Comparison of ENCODE assay signal across 8 cellular contexts in genomic region chr3:57227930-57228733, GRCh38. TPM values are rescaled to one million over a fixed set of nuclear protein-coding genes. Genes with fewer than 3 reads are reported as not detected.
A peak's percentile ranks its signal among the peaks of the same experiment; 100 is the strongest.
DNase-seq lines count a peak whose midpoint lies in the region; ATAC-seq and TF ChIP-seq lines count a peak whose summit lies in the region.

No MANE protein-coding gene starts in this region.

- H3K36me3 ChIP-seq in thoracic aorta, result no peaks in the 10 kb centered on the region

- H3K9me3 Mint-ChIP-seq in nephron, result no peaks in the 10 kb centered on the region

- no peak for TF ChIP-seq CTCF in foreskin fibroblast (IDR thresholded peaks at IDR 0.05; ENCODE audit: low read depth, low read length)
- no peak for TF ChIP-seq CTCF in nephron (IDR thresholded peaks at IDR 0.05; ENCODE audit: unreplicated experiment in 3 of 3)
- no peak for TF ChIP-seq CTCF in thoracic aorta (IDR thresholded peaks at IDR 0.05)

- H3K27ac ChIP-seq in thoracic aorta, result peak overlapping the region; percentile 84 to 85

- peak overlapping the region; percentile 92 to 97 (median 96) for H3K4me3 Mint-ChIP-seq in nephron

- H3K27me3 ChIP-seq in thoracic aorta (replicated peaks; ENCODE audit: insufficient read depth), result no peaks in the 10 kb centered on the region

- H3K36me3 Mint-ChIP-seq in nephron (ENCODE audit: low read depth), result no peaks in the 10 kb centered on the region

- H3K9me3 ChIP-seq in thoracic aorta, result no peaks in the 10 kb centered on the region

- peak overlapping the region; percentile 93 to 97 (median 94) for H3K27ac Mint-ChIP-seq in nephron

- H3K4me1 Mint-ChIP-seq in nephron, result peaks cover 30% of the 10 kb centered on the region

- H3K4me3 ChIP-seq in foreskin fibroblast (ENCODE audit: low read depth in 1 of 2, low read length in 2 of 2), result peak overlapping the region; percentile 79 to 87
- peak overlapping the region; percentile 96 for H3K4me3 ChIP-seq in thoracic aorta

- DNase-seq in AG08395 (ENCODE audit: low spot score) (peak; percentile 35), RKO (ENCODE audit: low spot score) (peak; percentile 82), foreskin fibroblast (peak; percentile 23 to 68), thoracic aorta (ENCODE audit: low spot score) (no peak)
- peak; percentile 2 to 11 (median 4) for DNase-seq in activated naive CD4-positive, alpha-beta T cell (lab: John Stamatoyannopoulos, UW)

- ATAC-seq in GM18867 (IDR thresholded peaks at IDR 0.05; ENCODE audit: unreplicated experiment), result peak; percentile 48
- peak; percentile 37 for ATAC-seq in HG03095 (IDR thresholded peaks at IDR 0.05; ENCODE audit: unreplicated experiment)
- ATAC-seq in thoracic aorta (ENCODE audit: insufficient number of reproducible peaks, low FRiP score, low read depth), result peak; percentile 17

- H3K27me3 Mint-ChIP-seq in nephron (ENCODE audit: low read depth), result no peaks in the 10 kb centered on the region

- H3K4me1 ChIP-seq in thoracic aorta (ENCODE audit: control insufficient read depth in 1 of 2, low read depth in 2 of 2), result peaks cover 18 to 33% of the 10 kb centered on the region in 2 donors

RNA-seq across cellular contexts. Expression of gene APPL1, which starts 0.6 kb away (rescaled TPM):
- total RNA-seq in thoracic aorta, result 10 to 100 TPM; 47.0 to 53.8 TPM

RNA-seq across cellular contexts. Expression of gene HESX1, which starts 28.4 kb away (rescaled TPM):
- 1 to 10 TPM; 1.7 to 2.0 TPM for total RNA-seq in thoracic aorta
